Comparison of ENCODE assay signal across 28 cellular contexts in the genomic region with DNA sequence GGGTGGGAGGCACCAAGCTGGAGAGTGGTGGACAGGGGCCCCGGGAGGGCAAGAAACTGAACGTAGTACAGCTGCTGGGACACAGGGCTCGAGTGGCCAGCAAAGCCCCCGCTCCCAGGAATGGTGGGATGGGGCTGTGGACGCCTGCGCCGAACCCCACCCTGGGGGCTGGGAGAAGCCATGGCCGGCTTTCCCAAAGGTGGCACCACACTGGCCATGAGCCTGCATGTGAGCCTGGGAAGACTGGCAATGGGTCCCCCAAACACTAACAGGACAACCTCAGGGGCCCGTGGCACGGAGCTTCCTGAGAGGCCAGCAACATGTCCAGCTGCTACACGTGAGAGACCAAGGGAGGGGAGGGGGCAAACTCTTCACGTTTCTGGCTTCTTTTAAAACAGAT.
"Had no signal": no experiment of that assay in that cellular context is flagged by ENCODE, and none has a peak within 500 bp of the region (broad histone marks: within the 10 kb centered on the region; RNA-seq: fewer than 3 reads in every experiment).

No MANE protein-coding gene starts in this region.

- DNase-seq: dorsolateral prefrontal cortex; effector CD4-positive, alpha-beta T cell; foreskin keratinocyte; glutamatergic neuron; heart right ventricle; hippocampal formation; kidney glomerular epithelial cell; left colon; left ventricle myocardium inferior; natural killer cell; nucleus accumbens; ovary; retina; small intestine; stimulated activated CD4-positive, alpha-beta T cell treated with anti-CD3 and anti-CD28 coated beads, Interleukin-12 subunit alpha, Interleukin-12 subunit beta, amount 100 ng/mL, for 4 hours; stimulated activated CD4-positive, alpha-beta T cell treated with anti-CD3 and anti-CD28 coated beads, Interleukin-1b, Interleukin-23, amount 100 ng/mL, for 48 hours; stimulated activated CD4-positive, alpha-beta T cell treated with anti-CD3 and anti-CD28 coated beads, Interleukin-4, amount 100 ng/mL, for 1 hour; stimulated activated CD8-positive, alpha-beta memory T cell treated with anti-CD3 and anti-CD28 coated beads, Interleukin-4, amount 100 ng/mL, for 48 hours; stimulated activated naive CD4-positive, alpha-beta T cell; stimulated activated naive CD8-positive, alpha-beta T cell treated with anti-CD3 and anti-CD28 coated beads, Interleukin-15, amount 100 ng/mL, for 72 hours; transverse colon had no signal

- H3K4me3 ChIP-seq: dorsolateral prefrontal cortex, heart right ventricle, left ventricle myocardium inferior, lung, ovary, right lobe of liver, suprapubic skin, transverse colon, vagina had no signal

- H3K9me3 Mint-ChIP-seq: memory B cell; natural killer cell; stimulated activated naive CD8-positive, alpha-beta T cell treated with anti-CD3 and anti-CD28 coated beads, Interleukin-15, amount 100 ng/mL, for 72 hours had no signal

- H3K27me3 Mint-ChIP-seq: memory B cell; stimulated activated naive CD8-positive, alpha-beta T cell treated with anti-CD3 and anti-CD28 coated beads, Interleukin-15, amount 100 ng/mL, for 72 hours had no signal

- H3K4me1 Mint-ChIP-seq: memory B cell, natural killer cell had no signal

- H3K4me1 ChIP-seq: foreskin keratinocyte had no signal

- H3K27ac ChIP-seq: dorsolateral prefrontal cortex, epithelial cell of prostate, foreskin keratinocyte, heart right ventricle, left ventricle myocardium inferior, ovary, right lobe of liver, suprapubic skin, transverse colon, vagina had no signal

- H3K36me3 Mint-ChIP-seq: memory B cell, natural killer cell had no signal

- ATAC-seq: esophagus mucosa; foreskin keratinocyte; heart right ventricle; left colon; natural killer cell; right lobe of liver; stimulated activated naive CD8-positive, alpha-beta T cell treated with anti-CD3 and anti-CD28 coated beads, Interleukin-15, amount 100 ng/mL, for 72 hours had no signal

- H3K9me3 ChIP-seq: heart right ventricle, left ventricle myocardium inferior, ovary, right lobe of liver, suprapubic skin, transverse colon, vagina had no signal

- H3K27me3 ChIP-seq: dorsolateral prefrontal cortex, foreskin keratinocyte, heart right ventricle, ovary, right lobe of liver, suprapubic skin, transverse colon, vagina had no signal

- H3K36me3 ChIP-seq: ovary had no signal

- H3K27ac Mint-ChIP-seq: memory B cell; natural killer cell; stimulated activated naive CD8-positive, alpha-beta T cell treated with anti-CD3 and anti-CD28 coated beads, Interleukin-15, amount 100 ng/mL, for 72 hours had no signal

- H3K4me3 Mint-ChIP-seq: memory B cell; stimulated activated naive CD8-positive, alpha-beta T cell treated with anti-CD3 and anti-CD28 coated beads, Interleukin-15, amount 100 ng/mL, for 72 hours had no signal
